Comparison of ENCODE assay signal across 20 cellular contexts in the genomic region with DNA sequence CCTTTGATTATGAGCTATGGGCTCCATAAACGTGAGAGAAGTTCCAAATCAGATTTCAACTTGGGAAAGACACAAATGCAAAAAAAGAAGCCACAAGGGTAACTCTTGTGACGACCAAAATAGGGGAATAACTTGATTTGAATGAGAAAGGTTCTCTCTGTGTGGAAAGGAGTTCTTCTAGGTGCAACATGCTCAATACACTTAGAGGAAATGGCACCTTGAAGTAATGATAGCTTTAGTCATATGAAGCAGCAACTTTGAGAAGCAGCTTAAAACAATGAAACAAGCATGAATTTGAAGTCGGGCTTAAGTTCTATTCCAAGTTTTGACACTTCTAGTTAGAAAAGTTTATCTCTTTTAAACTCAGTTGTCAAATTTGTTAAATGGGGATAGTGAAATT. TPM values are rescaled to one million over a fixed set of nuclear protein-coding genes. Genes with fewer than 3 reads are reported as not detected.
"Had no signal": no experiment of that assay in that cellular context is flagged by ENCODE, and none has a peak within 500 bp of the region (broad histone marks: within the 10 kb centered on the region; RNA-seq: fewer than 3 reads in every experiment).

No MANE protein-coding gene starts in this region.

- H3K27me3 ChIP-seq: tibial artery, vagina had no signal

- H3K36me3 Mint-ChIP-seq: naive thymus-derived CD8-positive, alpha-beta T cell; stimulated activated effector memory CD8-positive, alpha-beta T cell treated with anti-CD3 and anti-CD28 coated beads, Interleukin-12 subunit alpha, Interleukin-12 subunit beta, amount 100 ng/mL, for 72 hours had no signal

- H3K27ac ChIP-seq: epithelial cell of prostate, left ventricle myocardium inferior, tibial artery, vagina had no signal

- ATAC-seq: activated naive CD4-positive, alpha-beta T cell treated with anti-CD3 and anti-CD28 coated beads, Interleukin-2, amount 50 U/mL, for 72 hours; activated T-cell treated with anti-CD3 and anti-CD28 coated beads, Interleukin-2, amount 50 U/mL, for 4 hours; naive thymus-derived CD8-positive, alpha-beta T cell; stimulated activated effector memory CD8-positive, alpha-beta T cell treated with anti-CD3 and anti-CD28 coated beads, Interleukin-12 subunit alpha, Interleukin-12 subunit beta, amount 100 ng/mL, for 72 hours had no signal

- H3K4me1 ChIP-seq: left ventricle myocardium inferior, vagina had no signal

- H3K27ac Mint-ChIP-seq: activated naive CD4-positive, alpha-beta T cell treated with anti-CD3 and anti-CD28 coated beads, Interleukin-2, amount 50 U/mL, for 72 hours had no signal

- DNase-seq: activated CD4-positive, alpha-beta T cell treated with anti-CD3 and anti-CD28 coated beads, Interleukin-2, amount 50 U/mL, for 48 hours; activated CD4-positive, CD25-positive, alpha-beta regulatory T cell treated with anti-CD3 and anti-CD28 coated beads, Interleukin-2, amount 50 U/mL, for 72 hours; activated gamma-delta T cell; activated T-cell treated with anti-CD3 and anti-CD28 coated beads, Interleukin-2, amount 50 U/mL, for 4 hours; dermis blood vessel endothelial cell; foreskin melanocyte; left ventricle myocardium inferior; naive thymus-derived CD8-positive, alpha-beta T cell; posterior cingulate gyrus; retina; stimulated activated CD4-positive, alpha-beta T cell treated with anti-CD3 and anti-CD28 coated beads, Interleukin-12 subunit alpha, Interleukin-12 subunit beta, amount 100 ng/mL, for 4 hours; tibial artery had no signal

- FAIRE-seq: bronchial epithelial cell had no signal

- H3K4me3 Mint-ChIP-seq: activated T-cell treated with anti-CD3 and anti-CD28 coated beads, Interleukin-2, amount 50 U/mL, for 4 hours; naive thymus-derived CD8-positive, alpha-beta T cell had no signal

- H3K4me3 ChIP-seq: left ventricle myocardium inferior, tibial artery, vagina had no signal

- H3K9me3 Mint-ChIP-seq: activated naive CD4-positive, alpha-beta T cell treated with anti-CD3 and anti-CD28 coated beads, Interleukin-2, amount 50 U/mL, for 72 hours; activated T-cell treated with anti-CD3 and anti-CD28 coated beads, Interleukin-2, amount 50 U/mL, for 4 hours; naive thymus-derived CD8-positive, alpha-beta T cell; stimulated activated effector memory CD8-positive, alpha-beta T cell treated with anti-CD3 and anti-CD28 coated beads, Interleukin-12 subunit alpha, Interleukin-12 subunit beta, amount 100 ng/mL, for 72 hours had no signal

- H3K36me3 ChIP-seq: left ventricle myocardium inferior, tibial artery, vagina had no signal

- H3K9me3 ChIP-seq: left ventricle myocardium inferior, tibial artery, vagina had no signal

RNA-seq across cellular contexts. Expression of gene RGS1, which starts 21.8 kb away (rescaled TPM):
- total RNA-seq: astrocyte, bronchial epithelial cell, chondrocyte, dermis blood vessel endothelial cell, kidney epithelial cell had no signal
